ENCODE assay signal across 14 cellular contexts in genomic region chr15:31349233-31350141, GRCh38. TPM values are rescaled to one million over a fixed set of nuclear protein-coding genes. Genes with fewer than 3 reads are reported as not detected.
DNase-seq lines count a peak whose midpoint lies in the region; ATAC-seq and TF ChIP-seq lines count a peak whose summit lies in the region.
"Had no signal": no experiment of that assay in that cellular context is flagged by ENCODE, and none has a peak within 500 bp of the region (broad histone marks: within the 10 kb centered on the region; RNA-seq: fewer than 3 reads in every experiment).

No MANE protein-coding gene starts in this region.

- H3K4me1 ChIP-seq in testis, result peaks cover 86% of the 10 kb centered on the region

- ATAC-seq in activated T-cell treated with anti-CD3 and anti-CD28 coated beads, Interleukin-2, amount 50 U/mL, for 4 hours, result no peak
- ATAC-seq in activated CD4-positive, CD25-positive, alpha-beta regulatory T cell treated with anti-CD3 and anti-CD28 coated beads, Interleukin-2, amount 50 U/mL, for 24 hours, result no peak
- ATAC-seq: left lung had no signal

- DNase-seq in activated T-cell treated with anti-CD3 and anti-CD28 coated beads, Interleukin-2, amount 50 U/mL, for 4 hours, result no peak
- no peak for DNase-seq in activated T-cell treated with anti-CD3 and anti-CD28 coated beads, Interleukin-2, amount 50 U/mL, for 48 hours
- DNase-seq in activated T-helper 1 cell treated with anti-CD3 and anti-CD28 coated beads, Interleukin-12 subunit alpha, Interleukin-12 subunit beta, Interleukin-2, Interleukin-4 antibody, amounts not matched to agents 30 ng/mL and 10 ng/mL and 1 ng/mL, durations not matched to agents 14 hours and 24 hours and 36 hours (ENCODE audit: low spot score), result no peak
- DNase-seq in testis, result no peak
- no peak for DNase-seq in activated CD4-positive, CD25-positive, alpha-beta regulatory T cell treated with anti-CD3 and anti-CD28 coated beads, Interleukin-2, amount 50 U/mL, for 72 hours
- DNase-seq in MV-4-11 (lab: John Stamatoyannopoulos, UW), result no peak
- DNase-seq: foreskin melanocyte; NCI-H2171; stimulated activated CD4-positive, alpha-beta T cell treated with anti-CD3 and anti-CD28 coated beads, Interleukin-2, amount 100 ng/mL, for 48 hours; T1000 had no signal

- no peaks in the 10 kb centered on the region for H3K36me3 ChIP-seq in testis (ENCODE audit: low read depth, missing control alignments)

- H3K9me3 Mint-ChIP-seq in activated T-cell treated with anti-CD3 and anti-CD28 coated beads, Interleukin-2, amount 50 U/mL, for 4 hours, result no peaks in the 10 kb centered on the region
- no peaks in the 10 kb centered on the region for H3K9me3 Mint-ChIP-seq in activated T-helper 1 cell treated with anti-CD3 and anti-CD28 coated beads, Interleukin-12 subunit alpha, Interleukin-12 subunit beta, Interleukin-2, Interleukin-4 antibody, amounts not matched to agents 30 ng/mL and 10 ng/mL and 1 ng/mL, durations not matched to agents 14 hours and 24 hours and 36 hours

- H3K27me3 ChIP-seq in layer of hippocampus (ENCODE audit: control insufficient read depth, insufficient read depth, low read length) (no peaks in the 10 kb centered on the region), testis (no peaks in the 10 kb centered on the region)
- H3K27me3 ChIP-seq: left lung had no signal

- H3K27me3 Mint-ChIP-seq in activated T-cell treated with anti-CD3 and anti-CD28 coated beads, Interleukin-2, amount 50 U/mL, for 4 hours (ENCODE audit: low read depth), result no peaks in the 10 kb centered on the region
- no peaks in the 10 kb centered on the region for H3K27me3 Mint-ChIP-seq in activated T-helper 1 cell treated with anti-CD3 and anti-CD28 coated beads, Interleukin-12 subunit alpha, Interleukin-12 subunit beta, Interleukin-2, Interleukin-4 antibody, amounts not matched to agents 30 ng/mL and 10 ng/mL and 1 ng/mL, durations not matched to agents 14 hours and 24 hours and 36 hours (ENCODE audit: insufficient read depth)

- intact Hi-C loops in activated T-helper 1 cell treated with anti-CD3 and anti-CD28 coated beads, Interleukin-12 subunit alpha, Interleukin-12 subunit beta, Interleukin-2, Interleukin-4 antibody, amounts not matched to agents 30 ng/mL and 10 ng/mL and 1 ng/mL, durations not matched to agents 14 hours and 24 hours and 36 hours (cut with micrococcal nuclease), result loop anchor here (5.0 kb wide), 1 partner anchor 357 kb away; the partner anchor contains the start of gene MTMR10
- intact Hi-C loops in testis (cut with DNase I; ENCODE audit: low total_unique reads), result no loop called here

- H3K4me1 Mint-ChIP-seq in activated T-cell treated with anti-CD3 and anti-CD28 coated beads, Interleukin-2, amount 50 U/mL, for 4 hours (ENCODE audit: low read depth), result peaks cover 100% of the 10 kb centered on the region
- peaks cover 92% of the 10 kb centered on the region for H3K4me1 Mint-ChIP-seq in activated T-helper 1 cell treated with anti-CD3 and anti-CD28 coated beads, Interleukin-12 subunit alpha, Interleukin-12 subunit beta, Interleukin-2, Interleukin-4 antibody, amounts not matched to agents 30 ng/mL and 10 ng/mL and 1 ng/mL, durations not matched to agents 14 hours and 24 hours and 36 hours (ENCODE audit: low read depth)

- H3K36me3 Mint-ChIP-seq in activated T-cell treated with anti-CD3 and anti-CD28 coated beads, Interleukin-2, amount 50 U/mL, for 4 hours (ENCODE audit: insufficient read depth), result peaks cover 11% of the 10 kb centered on the region
- peaks cover 25% of the 10 kb centered on the region for H3K36me3 Mint-ChIP-seq in activated T-helper 1 cell treated with anti-CD3 and anti-CD28 coated beads, Interleukin-12 subunit alpha, Interleukin-12 subunit beta, Interleukin-2, Interleukin-4 antibody, amounts not matched to agents 30 ng/mL and 10 ng/mL and 1 ng/mL, durations not matched to agents 14 hours and 24 hours and 36 hours (ENCODE audit: low read depth)

- no peak overlapping the region for H3K4me3 ChIP-seq in testis
- H3K4me3 ChIP-seq: left lung had no signal

- H3K27ac Mint-ChIP-seq in activated T-helper 1 cell treated with anti-CD3 and anti-CD28 coated beads, Interleukin-12 subunit alpha, Interleukin-12 subunit beta, Interleukin-2, Interleukin-4 antibody, amounts not matched to agents 30 ng/mL and 10 ng/mL and 1 ng/mL, durations not matched to agents 14 hours and 24 hours and 36 hours, result peak overlapping the region; percentile 89

- TF ChIP-seq POLR2A in testis (IDR thresholded peaks at IDR 0.05), result no peak

- TF ChIP-seq CTCF in testis (IDR thresholded peaks at IDR 0.05), result no peak

- H3K4me3 Mint-ChIP-seq in activated T-cell treated with anti-CD3 and anti-CD28 coated beads, Interleukin-2, amount 50 U/mL, for 4 hours, result peak overlapping the region; percentile 11
- H3K4me3 Mint-ChIP-seq in activated T-helper 1 cell treated with anti-CD3 and anti-CD28 coated beads, Interleukin-12 subunit alpha, Interleukin-12 subunit beta, Interleukin-2, Interleukin-4 antibody, amounts not matched to agents 30 ng/mL and 10 ng/mL and 1 ng/mL, durations not matched to agents 14 hours and 24 hours and 36 hours, result peak overlapping the region; percentile 58

- WGBS in testis, 2 donors, result 68 to 75% methylated on average over 6 to 13 of the region's 13 CpGs

- H3K9me3 ChIP-seq in testis, result no peaks in the 10 kb centered on the region
- H3K9me3 ChIP-seq: left lung had no signal

- H3K27ac ChIP-seq in layer of hippocampus (ENCODE audit: low read depth, low read length) (peak overlapping the region; percentile 30), testis (peak overlapping the region; percentile 7 to 81)
- H3K27ac ChIP-seq: parathyroid adenoma had no signal

RNA-seq across cellular contexts. Expression of gene KLF13, which starts 22.9 kb away (rescaled TPM):
- 10 to 100 TPM; 75.0 to 82.8 (median 81.8) TPM for total RNA-seq in activated T-cell treated with anti-CD3 and anti-CD28 coated beads, Interleukin-2, amount 50 U/mL, for 4 hours
- 129 and 137 TPM in 2 replicates for total RNA-seq in activated T-helper 1 cell treated with anti-CD3 and anti-CD28 coated beads, Interleukin-12 subunit alpha, Interleukin-12 subunit beta, Interleukin-2, Interleukin-4 antibody, amounts not matched to agents 30 ng/mL and 10 ng/mL and 1 ng/mL, durations not matched to agents 14 hours and 24 hours and 36 hours
- total RNA-seq in testis, result 10 to 100 TPM; 41.9 to 61.7 TPM
- 45.7 TPM for polyA plus RNA-seq in testis (ENCODE audit: insufficient read depth, low read depth, low replicate concordance)
